ENCODE assay signal across 1 cellular context in genomic region chr6:39247667-39248194, GRCh38.
TF ChIP-seq lines count a peak whose summit lies in the region.

No MANE protein-coding gene starts in this region.

TF ChIP-seq in K562, 482 proteins besides CTCF, POLR2A, EP300 and RAD21 (continued from another document):
- TF ChIP-seq ATF3 (IDR thresholded peaks at IDR 0.05): 0 out of 2 replicates have a peak, but pooled peaks have one; percentile 26
- TF ChIP-seq ATF3 (CRISPR knock-in tag; conservative IDR thresholded peaks at IDR 0.05): no peak
- TF ChIP-seq CREB5 (CRISPR knock-in tag; IDR thresholded peaks at IDR 0.05): no peak
- no peak for TF ChIP-seq PTRF (tag; IDR thresholded peaks at IDR 0.05)
- no peak for TF ChIP-seq ZNF143 (CRISPR knock-in tag; IDR thresholded peaks at IDR 0.05)
- TF ChIP-seq NONO (IDR thresholded peaks at IDR 0.05; ENCODE audit: low read depth in 2 of 2, low read length in 1 of 2): no peak
- no peak for TF ChIP-seq GTF2B (IDR thresholded peaks at IDR 0.05; ENCODE audit: extremely low read depth, insufficient read length)
- TF ChIP-seq YBX1 (IDR thresholded peaks at IDR 0.05): no peak
- no peak for TF ChIP-seq ATF1 (CRISPR knock-in tag; IDR thresholded peaks at IDR 0.05)
- peak; percentile 77 for TF ChIP-seq ATF1 (tag; IDR thresholded peaks at IDR 0.05)
- no peak for TF ChIP-seq HDAC1 (IDR thresholded peaks at IDR 0.05)
- TF ChIP-seq SP2 (IDR thresholded peaks at IDR 0.05; ENCODE audit: extremely low read depth, low read depth, low read length, poor library complexity, severe bottlenecking): no peak
- no peak for TF ChIP-seq NR2C2 (CRISPR knock-in tag; IDR thresholded peaks at IDR 0.05)
- TF ChIP-seq NR2C2 (tag; IDR thresholded peaks at IDR 0.05): no peak
- peak; percentile 72 for TF ChIP-seq CREB1 (IDR thresholded peaks at IDR 0.05)
- TF ChIP-seq CREB1 (CRISPR knock-in tag; IDR thresholded peaks at IDR 0.05): peak; percentile 70
- no peak for TF ChIP-seq U2AF2 (optimal IDR thresholded peaks at IDR 0.05; ENCODE audit: low read depth, low read length)
- TF ChIP-seq, protein P1, sequence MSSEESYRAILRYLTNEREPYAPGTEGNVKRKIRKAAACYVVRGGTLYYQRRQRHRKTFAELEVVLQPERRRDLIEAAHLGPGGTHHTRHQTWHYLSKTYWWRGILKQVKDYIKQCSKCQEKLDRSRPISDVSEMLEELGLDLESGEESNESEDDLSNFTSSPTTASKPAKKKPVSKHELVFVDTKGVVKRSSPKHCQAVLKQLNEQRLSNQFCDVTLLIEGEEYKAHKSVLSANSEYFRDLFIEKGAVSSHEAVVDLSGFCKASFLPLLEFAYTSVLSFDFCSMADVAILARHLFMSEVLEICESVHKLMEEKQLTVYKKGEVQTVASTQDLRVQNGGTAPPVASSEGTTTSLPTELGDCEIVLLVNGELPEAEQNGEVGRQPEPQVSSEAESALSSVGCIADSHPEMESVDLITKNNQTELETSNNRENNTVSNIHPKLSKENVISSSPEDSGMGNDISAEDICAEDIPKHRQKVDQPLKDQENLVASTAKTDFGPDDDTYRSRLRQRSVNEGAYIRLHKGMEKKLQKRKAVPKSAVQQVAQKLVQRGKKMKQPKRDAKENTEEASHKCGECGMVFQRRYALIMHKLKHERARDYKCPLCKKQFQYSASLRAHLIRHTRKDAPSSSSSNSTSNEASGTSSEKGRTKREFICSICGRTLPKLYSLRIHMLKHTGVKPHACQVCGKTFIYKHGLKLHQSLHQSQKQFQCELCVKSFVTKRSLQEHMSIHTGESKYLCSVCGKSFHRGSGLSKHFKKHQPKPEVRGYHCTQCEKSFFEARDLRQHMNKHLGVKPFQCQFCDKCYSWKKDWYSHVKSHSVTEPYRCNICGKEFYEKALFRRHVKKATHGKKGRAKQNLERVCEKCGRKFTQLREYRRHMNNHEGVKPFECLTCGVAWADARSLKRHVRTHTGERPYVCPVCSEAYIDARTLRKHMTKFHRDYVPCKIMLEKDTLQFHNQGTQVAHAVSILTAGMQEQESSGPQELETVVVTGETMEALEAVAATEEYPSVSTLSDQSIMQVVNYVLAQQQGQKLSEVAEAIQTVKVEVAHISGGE (CRISPR knock-in tag; IDR thresholded peaks at IDR 0.05): no peak
